In the genomic region with DNA sequence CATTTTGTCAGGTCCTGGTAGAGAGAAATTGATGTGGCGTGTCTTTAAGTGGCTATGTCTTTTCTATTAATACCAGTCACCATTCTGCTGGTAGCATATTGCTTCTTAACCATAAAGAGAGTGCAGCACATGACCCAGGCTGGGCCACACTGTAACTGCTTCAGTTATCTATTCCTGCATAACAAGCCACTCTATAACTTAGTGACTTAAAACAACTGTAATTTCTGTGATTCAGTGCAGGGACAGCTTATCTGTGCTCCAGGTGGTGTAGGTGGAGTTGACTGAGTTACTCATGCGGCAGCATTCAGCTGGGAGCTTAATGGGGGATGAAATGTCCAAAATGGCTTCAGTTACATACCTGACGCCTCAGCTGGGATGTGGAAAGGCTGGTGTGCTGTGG, we compare ENCODE assay signal across 24 cellular contexts.
"Had no signal": no experiment of that assay in that cellular context is flagged by ENCODE, and none has a peak within 500 bp of the region (broad histone marks: within the 10 kb centered on the region; RNA-seq: fewer than 3 reads in every experiment).

No MANE protein-coding gene starts in this region.

- H3K27ac ChIP-seq: adrenal gland, ascending aorta, brain microvascular endothelial cell, esophagus muscularis mucosa, gastrocnemius medialis, lower lobe of right lung, sigmoid colon, testis had no signal

- DNase-seq: activated CD4-positive, alpha-beta T cell treated with anti-CD3 and anti-CD28 coated beads, Interleukin-2, amount 50 U/mL, for 4 hours; activated CD8-positive, alpha-beta memory T cell treated with anti-CD3 and anti-CD28 coated beads for 24 hours; activated CD8-positive, alpha-beta memory T cell treated with anti-CD3 and anti-CD28 coated beads, Interleukin-2, amount 50 U/mL, for 4 hours; activated naive CD4-positive, alpha-beta T cell; activated T-cell treated with anti-CD3 and anti-CD28 coated beads, Interleukin-2, amount 50 U/mL, for 4 hours; adrenal gland; brain microvascular endothelial cell; dermis blood vessel endothelial cell; effector memory CD4-positive, alpha-beta T cell; gastrocnemius medialis; left cardiac atrium; lower lobe of right lung; mesendoderm; naive thymus-derived CD8-positive, alpha-beta T cell; retina; sigmoid colon; stimulated activated CD4-positive, alpha-beta T cell treated with anti-CD3 and anti-CD28 coated beads, Interleukin-15, amount 100 ng/mL, for 24 hours; stimulated activated naive B cell treated with anti-CD40 and anti-IgM and Interleukin-4, amounts not matched to agents 10 μg/mL and 1 μg/mL and 100 μg/mL, for 72 hours; T-cell; testis had no signal

- H3K36me3 ChIP-seq: adrenal gland, ascending aorta, brain microvascular endothelial cell, esophagus muscularis mucosa, gastrocnemius medialis, lower lobe of right lung, sigmoid colon had no signal

- ATAC-seq: activated T-cell treated with anti-CD3 and anti-CD28 coated beads, Interleukin-2, amount 50 U/mL, for 4 hours; gastrocnemius medialis; left cardiac atrium; lower lobe of right lung; naive thymus-derived CD8-positive, alpha-beta T cell; stimulated activated naive B cell treated with anti-CD40 and anti-IgM and Interleukin-4, amounts not matched to agents 10 μg/mL and 1 μg/mL and 100 μg/mL, for 72 hours; T-cell; WTC11 had no signal

- H3K4me1 ChIP-seq: adrenal gland, ascending aorta, esophagus muscularis mucosa, gastrocnemius medialis, lower lobe of right lung, sigmoid colon, testis had no signal

- H3K4me3 ChIP-seq: adrenal gland, ascending aorta, esophagus muscularis mucosa, gastrocnemius medialis, lower lobe of right lung, sigmoid colon, smooth muscle cell, testis had no signal

- H3K27me3 ChIP-seq: adrenal gland, ascending aorta, brain microvascular endothelial cell, esophagus muscularis mucosa, gastrocnemius medialis, sigmoid colon, testis had no signal

- H3K9me3 ChIP-seq: adrenal gland, ascending aorta, esophagus muscularis mucosa, gastrocnemius medialis, lower lobe of right lung, sigmoid colon, testis had no signal

- H3K4me2 ChIP-seq: smooth muscle cell had no signal
